16 cellular contexts compared by ENCODE assay signal in the genomic region with DNA sequence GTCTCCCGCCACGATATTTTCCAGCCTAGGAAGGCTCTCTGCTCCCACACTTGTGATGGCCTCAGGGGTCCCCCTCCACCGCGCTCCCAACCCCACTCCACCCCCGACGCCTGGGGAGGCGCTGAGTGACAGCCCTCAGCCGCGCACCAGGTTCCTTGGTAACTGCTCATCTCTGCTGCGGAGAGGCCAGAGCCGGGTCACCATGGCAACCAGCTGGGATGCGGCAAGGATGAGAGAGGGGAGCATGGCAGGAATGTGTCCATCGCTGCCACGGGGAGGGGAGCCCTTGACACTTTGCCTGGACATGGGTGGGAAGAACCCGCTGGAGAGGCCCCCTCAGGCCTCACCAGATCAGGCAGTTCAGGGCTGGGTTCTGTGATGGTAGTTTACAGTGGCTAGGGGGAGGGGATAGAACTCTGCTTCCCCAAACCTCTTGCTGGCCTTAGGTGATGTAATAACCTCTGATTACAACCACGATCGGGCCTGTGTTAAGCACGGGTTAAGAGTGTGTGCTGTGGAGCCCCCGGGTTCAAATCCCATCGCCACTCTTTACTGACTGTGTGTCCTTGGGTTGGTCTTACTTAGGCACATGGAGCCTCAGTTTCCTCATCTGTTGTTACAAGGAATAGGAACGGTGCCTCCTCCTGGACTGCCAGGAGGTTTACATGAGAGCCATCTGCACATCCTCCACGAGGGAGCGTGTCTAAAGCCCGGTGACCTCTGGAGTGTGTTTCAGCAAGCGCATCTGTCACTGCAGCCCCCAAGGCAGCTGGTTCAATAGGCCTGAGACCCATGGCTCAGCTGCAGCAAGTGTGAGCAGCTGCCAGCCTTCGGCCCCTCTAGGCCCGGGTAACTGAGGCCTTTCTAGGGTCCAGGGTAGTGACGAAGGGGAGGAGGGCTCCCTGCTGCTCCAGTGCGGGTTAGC. TPM values are rescaled to one million over a fixed set of nuclear protein-coding genes. Genes with fewer than 3 reads are reported as not detected.
A peak's percentile ranks its signal among the peaks of the same experiment; 100 is the strongest.
DNase-seq lines count a peak whose midpoint lies in the region; ATAC-seq, FAIRE-seq and TF ChIP-seq lines count a peak whose summit lies in the region.
"Had no signal": no experiment of that assay in that cellular context is flagged by ENCODE, and none has a peak within 500 bp of the region (broad histone marks: within the 10 kb centered on the region; RNA-seq: fewer than 3 reads in every experiment).

No MANE protein-coding gene starts in this region.

- H3K9ac ChIP-seq in K562 (ENCODE audit: insufficient read depth in 1 of 2, low read depth in 2 of 2, low read length in 2 of 2) (peak overlapping the region in 1 of 2 experiments; percentile 70; a peak in 2 of 4 replicates), neural progenitor cell (no peak overlapping the region)

- H3K27me3 ChIP-seq in K562 (ENCODE audit: control insufficient read depth in 2 of 2, insufficient read depth in 2 of 2, low read length in 2 of 2) (peaks cover 13 to 45% of the 10 kb centered on the region in 2 experiments; a peak in 4 of 5 replicates), neural progenitor cell (peaks cover under 1% of the 10 kb centered on the region)
- H3K27me3 ChIP-seq in CD4-positive, alpha-beta memory T cell (ENCODE audit: insufficient read depth, low read length) = peaks cover 7% of the 10 kb centered on the region

- peaks cover 5 to 36% of the 10 kb centered on the region in 2 experiments; a peak in 3 of 5 replicates for H3K4me1 ChIP-seq in K562 (replicated peaks in 1 of 2; ENCODE audit: control insufficient read depth in 2 of 2, insufficient read depth in 2 of 2, low read length in 2 of 2)
- H3K4me1 ChIP-seq in neural progenitor cell = no peaks in the 10 kb centered on the region
- H3K4me1 ChIP-seq in CD4-positive, alpha-beta memory T cell (ENCODE audit: insufficient read depth, low read length) = no peaks in the 10 kb centered on the region
- H3K4me1 ChIP-seq: tibial nerve had no signal

- no peak for TF ChIP-seq POLR2A in K562 (conservative IDR thresholded peaks at IDR 0.05)

- peaks cover 6% of the 10 kb centered on the region for H3K27me3 Mint-ChIP-seq in neural progenitor cell (ENCODE audit: insufficient read depth, low read depth)
- peaks cover 7 to 12% of the 10 kb centered on the region in 2 donors for H3K27me3 Mint-ChIP-seq in CD4-positive, alpha-beta memory T cell

- H3K27ac Mint-ChIP-seq in neural progenitor cell = no peak overlapping the region
- H3K27ac Mint-ChIP-seq in CD4-positive, alpha-beta memory T cell = no peak overlapping the region
- H3K27ac Mint-ChIP-seq: effector memory CD8-positive, alpha-beta T cell; mesothelial cell of epicardium had no signal

- ATAC-seq in K562 = peak; percentile 66
- ATAC-seq: effector memory CD8-positive, alpha-beta T cell had no signal

- no peak for TF ChIP-seq RAD21 in K562 (CRISPR knock-in tag; conservative IDR thresholded peaks at IDR 0.05 in 1 of 2, IDR thresholded peaks at IDR 0.05 in 1 of 2)

- no peak for FAIRE-seq in K562 (lab: Jason Lieb, UNC)
- FAIRE-seq: GM18507 had no signal

- H3K4me3 ChIP-seq in K562 = no peak overlapping the region
- H3K4me3 ChIP-seq in neural progenitor cell = no peak overlapping the region
- H3K4me3 ChIP-seq in CD4-positive, alpha-beta memory T cell (ENCODE audit: low read length in 2 of 2) = no peak overlapping the region
- H3K4me3 ChIP-seq: tibial nerve had no signal

- intact Hi-C loops in K562 (cut with micrococcal nuclease) = no loop called here
- intact Hi-C loops in CD4-positive, alpha-beta memory T cell (cut with micrococcal nuclease) = no loop called here

- H3K79me2 ChIP-seq in K562 (ENCODE audit: control insufficient read depth, insufficient read depth, low read length) (no peaks in the 10 kb centered on the region), neural progenitor cell (ENCODE audit: low read depth) (no peaks in the 10 kb centered on the region)

- H3K36me3 ChIP-seq in K562 (ENCODE audit: control insufficient read depth, insufficient read depth, low read length) = no peaks in the 10 kb centered on the region
- H3K36me3 ChIP-seq in neural progenitor cell = no peaks in the 10 kb centered on the region
- no peaks in the 10 kb centered on the region for H3K36me3 ChIP-seq in CD4-positive, alpha-beta memory T cell (ENCODE audit: insufficient read depth, low read length)
- H3K36me3 ChIP-seq: tibial nerve had no signal

- in situ Hi-C loops in K562 (cut with MboI) = no loop called here

- peaks cover 4% of the 10 kb centered on the region for H4K20me1 ChIP-seq in K562 (replicated peaks; ENCODE audit: control insufficient read depth, insufficient read depth, low read length)
- no peaks in the 10 kb centered on the region for H4K20me1 ChIP-seq in neural progenitor cell (ENCODE audit: low read depth)

- POLR2A ChIA-PET in K562 (lab: Yijun Ruan, JAX) = interaction anchor here (0.7 kb wide), 1 partner anchor 579 kb away, joined by 3 read pairs; no protein-coding TSS in a partner anchor
- POLR2A ChIA-PET in CD4-positive, alpha-beta memory T cell (lab: Charles Lee; ENCODE audit: partially characterized antibody) = no interaction called here

- H3K9me1 ChIP-seq in K562 (ENCODE audit: control insufficient read depth, insufficient read depth, low read length) = peaks cover 2% of the 10 kb centered on the region

- TF ChIP-seq EP300 in K562 (IDR thresholded peaks at IDR 0.05; ENCODE audit: low read length) = no peak

- no peaks in the 10 kb centered on the region for H3K9me3 Mint-ChIP-seq in neural progenitor cell
- no peaks in the 10 kb centered on the region for H3K9me3 Mint-ChIP-seq in CD4-positive, alpha-beta memory T cell
- H3K9me3 Mint-ChIP-seq: effector memory CD8-positive, alpha-beta T cell; mesothelial cell of epicardium had no signal

- H3K4me2 ChIP-seq in K562 (ENCODE audit: insufficient read depth, low read length) (no peak overlapping the region), neural progenitor cell (no peak overlapping the region)

- BruUV-seq in K562 (replicated peaks; lab: Mats Ljungman, UMichigan) = no TSS peak

- H3K4me3 Mint-ChIP-seq in neural progenitor cell = peak overlapping the region; percentile 59
- no peak overlapping the region for H3K4me3 Mint-ChIP-seq in CD4-positive, alpha-beta memory T cell
- H3K4me3 Mint-ChIP-seq: effector memory CD8-positive, alpha-beta T cell; mesothelial cell of epicardium had no signal

- CTCF ChIA-PET in K562 (lab: Yijun Ruan, JAX; ENCODE audit: low intra/inter-chr PET ratio) = no interaction called here
- CTCF ChIA-PET in CD4-positive, alpha-beta memory T cell (lab: Charles Lee; ENCODE audit: partially characterized antibody) = no interaction called here

- 13% methylated on average over 29 of the region's 29 CpGs for WGBS in K562 (ENCODE audit: insufficient coverage, low coverage, missing lambda C conversion rate)

- H3K9me3 ChIP-seq in K562 (replicated peaks; ENCODE audit: control insufficient read depth, insufficient read depth, low read depth, low read length) (no peaks in the 10 kb centered on the region; the same call in 1 of the 2 replicates), neural progenitor cell (ENCODE audit: low read depth) (no peaks in the 10 kb centered on the region)
- H3K9me3 ChIP-seq in CD4-positive, alpha-beta memory T cell (ENCODE audit: control insufficient read depth in 1 of 2, low read length in 2 of 2) = no peaks in the 10 kb centered on the region
- H3K9me3 ChIP-seq: tibial nerve had no signal

- peaks cover 1% of the 10 kb centered on the region for H3F3A ChIP-seq in neural progenitor cell (ENCODE audit: low read depth)

- H3K27ac ChIP-seq in K562 (ENCODE audit: extremely low read depth, low read depth, low read length) = no peak overlapping the region
- H3K27ac ChIP-seq in neural progenitor cell = no peak overlapping the region
- H3K27ac ChIP-seq in CD4-positive, alpha-beta memory T cell (ENCODE audit: low read depth, low read length) = no peak overlapping the region
- H3K27ac ChIP-seq: tibial nerve had no signal

- H3K4me1 Mint-ChIP-seq in neural progenitor cell = peaks cover 31% of the 10 kb centered on the region
- peaks cover 0 to 5% (median 2%) of the 10 kb centered on the region in 4 donors for H3K4me1 Mint-ChIP-seq in CD4-positive, alpha-beta memory T cell
- H3K4me1 Mint-ChIP-seq: mesothelial cell of epicardium had no signal

- TF ChIP-seq CTCF in K562 (IDR thresholded peaks at IDR 0.05 in 2 of 3, conservative IDR thresholded peaks at IDR 0.05 in 1 of 3; ENCODE audit: insufficient read depth in 2 of 3, low read depth in 1 of 3, low read length in 3 of 3) (peak in 2 of 3 experiments; percentile 28 to 54; a peak in 1 of 6 replicates), neural progenitor cell (IDR thresholded peaks at IDR 0.05) (no peak)

- H2AFZ ChIP-seq in K562 (ENCODE audit: low read depth, low read length) (peak overlapping the region; percentile 14; the same call in 1 of the 2 replicates), neural progenitor cell (replicated peaks) (no peak overlapping the region)

- DNase-seq in NCI-H2171 treated with DMSO at 0.1 percent for 48 hours (lab: John Stamatoyannopoulos, UW) (peak; percentile 38), NCI-H2171 (lab: John Stamatoyannopoulos, UW) (no peak), NCI-H524 treated with DMSO at 0.1 percent for 48 hours (lab: John Stamatoyannopoulos, UW) (peak; percentile 68), K562 (ENCODE audit: extremely low read depth in 1 of 4, low spot score in 3 of 4) (peak; percentile 48 to 55 (median 53)), neural progenitor cell (ENCODE audit: low spot score) (peak; percentile 53), NCI-H2196 (lab: John Stamatoyannopoulos, UW; ENCODE audit: unreplicated experiment) (no peak)
- DNase-seq in activated CD4-positive, alpha-beta T cell treated with anti-CD3 and anti-CD28 coated beads for 1 hour = no peak
- no peak for DNase-seq in CD4-positive, alpha-beta memory T cell
- DNase-seq: effector memory CD8-positive, alpha-beta T cell; hippocampal formation; NK-92 treated with Interleukin-12 subunit alpha and Interleukin-12 subunit beta, amount 100 ng/mL, for 24 hours had no signal

- no peaks in the 10 kb centered on the region for H3K36me3 Mint-ChIP-seq in neural progenitor cell
- H3K36me3 Mint-ChIP-seq in CD4-positive, alpha-beta memory T cell = no peaks in the 10 kb centered on the region
- H3K36me3 Mint-ChIP-seq: mesothelial cell of epicardium had no signal

RNA-seq across cellular contexts. Expression of gene KIF17, which starts 6.3 kb away (rescaled TPM):
- total RNA-seq in K562 (2011; cell fraction: chromatin; rRNA removed; ENCODE audit: low replicate concordance) = 0.69 TPM in 1 of 2 replicates, not detected in the other
- total RNA-seq in K562 (2011; cell fraction: nucleolus; rRNA removed) = 0.50 and 0.66 TPM in 2 replicates
- 0.22 TPM in 1 of 2 replicates, not detected in the other for total RNA-seq in K562 (2011; cell fraction: nucleoplasm; rRNA removed)
- total RNA-seq in K562 (2014; rRNA removed) (0.12 TPM in 1 of 2 replicates, not detected in the other), K562 (2014; rRNA removed; fragmentation: Illumina TruSeq; extraction: Trizol) (not detected in 2 replicates), K562 (2015; rRNA removed; fragmentation: Illumina TruSeq; extraction: Trizol) (not detected in 2 replicates), K562 (2021) (0.11 and 0.47 TPM in 2 replicates), neural progenitor cell (ENCODE audit: low replicate concordance) (2.2 and 4.0 TPM in 2 replicates)
- polyA plus RNA-seq in K562 (2011; rRNA removed) (0.08 and 0.10 TPM in 2 replicates), K562 (2014; fragmentation: Illumina TruSeq; extraction: Trizol) (0.04 TPM in 1 of 2 replicates, not detected in the other), K562 (2014; fragmentation: Nextera tagmentation; extraction: Ambion mirVana) (under 1 TPM in 1 of 2 experiments, not detected in 1; 0.04 TPM), K562 (2014; rRNA removed) (0.27 TPM in 1 of 2 replicates, not detected in the other)
- 0.06 and 0.31 TPM in 2 replicates for polyA plus RNA-seq in K562 (2011; cell fraction: cytosol; rRNA removed)
- 0.17 and 0.50 TPM in 2 replicates for polyA plus RNA-seq in K562 (2011; cell fraction: nucleus; rRNA removed)
- polyA plus RNA-seq in K562 (2012) = 0.10 and 0.28 TPM in 2 replicates
- 0.36 and 0.46 TPM in 2 replicates for polyA minus RNA-seq in K562 (2011; rRNA and poly(A)+ RNA removed)
- polyA minus RNA-seq in K562 (2011; cell fraction: cytosol; rRNA and poly(A)+ RNA removed) = 0.29 TPM in 1 of 2 replicates, not detected in the other
- polyA minus RNA-seq in K562 (2011; cell fraction: nucleus; rRNA and poly(A)+ RNA removed) = 0.11 and 0.27 TPM in 2 replicates
- not detected for total RNA-seq in CD4-positive, alpha-beta memory T cell
- not detected for polyA plus RNA-seq in CD4-positive, alpha-beta memory T cell
- total RNA-seq: T-helper 2 cell treated with Interferon-gamma antibody and Interleukin-4, amounts not matched to agents 100 ng/mL and 5 ng/mL, for 36 hours had no signal

RNA-seq across cellular contexts. Expression of gene SH2D5, which starts 21.0 kb away (rescaled TPM):
- 0.25 TPM in 1 of 2 replicates, not detected in the other for total RNA-seq in K562 (2011; cell fraction: chromatin; rRNA removed; ENCODE audit: low replicate concordance)
- total RNA-seq in K562 (2011; cell fraction: nucleolus; rRNA removed) = 0.17 and 0.26 TPM in 2 replicates
- 0.22 TPM in 1 of 2 replicates, not detected in the other for total RNA-seq in K562 (2011; cell fraction: nucleoplasm; rRNA removed)
- not detected in 2 replicates for total RNA-seq in K562 (2014; rRNA removed)
- total RNA-seq in K562 (2014; rRNA removed; fragmentation: Illumina TruSeq; extraction: Trizol) = not detected in 2 replicates
- 0.04 TPM in 1 of 2 replicates, not detected in the other for total RNA-seq in K562 (2015; rRNA removed; fragmentation: Illumina TruSeq; extraction: Trizol)
- 0.11 TPM in 1 of 2 replicates, not detected in the other for total RNA-seq in K562 (2021)
- 0.03 and 0.06 TPM in 2 replicates for polyA plus RNA-seq in K562 (2011; rRNA removed)
- 0.03 TPM in 1 of 2 replicates, not detected in the other for polyA plus RNA-seq in K562 (2011; cell fraction: cytosol; rRNA removed)
- polyA plus RNA-seq in K562 (2011; cell fraction: nucleus; rRNA removed) = 0.13 and 0.15 TPM in 2 replicates
- polyA plus RNA-seq in K562 (2012) = not detected in 2 replicates
- polyA plus RNA-seq in K562 (2014; fragmentation: Illumina TruSeq; extraction: Trizol) = 0.10 TPM in 1 of 2 replicates, not detected in the other
- not detected for polyA plus RNA-seq in K562 (2014; fragmentation: Nextera tagmentation; extraction: Ambion mirVana)
- polyA plus RNA-seq in K562 (2014; rRNA removed) = not detected in 2 replicates
- not detected in 2 replicates for polyA minus RNA-seq in K562 (2011; rRNA and poly(A)+ RNA removed)
- polyA minus RNA-seq in K562 (2011; cell fraction: cytosol; rRNA and poly(A)+ RNA removed) = not detected in 2 replicates
- polyA minus RNA-seq in K562 (2011; cell fraction: nucleus; rRNA and poly(A)+ RNA removed) = 0.13 TPM in 1 of 2 replicates, not detected in the other
- total RNA-seq in neural progenitor cell (ENCODE audit: low replicate concordance) = 5.1 and 7.7 TPM in 2 replicates
- under 1 TPM in 1 of 2 experiments, not detected in 1; 0.38 TPM for total RNA-seq in CD4-positive, alpha-beta memory T cell
- not detected for polyA plus RNA-seq in CD4-positive, alpha-beta memory T cell
- total RNA-seq: sciatic nerve, tibial nerve had no signal

RNA-seq across cellular contexts. Expression of gene DDOST, which starts 50.4 kb away (rescaled TPM):
- 175 and 296 TPM in 2 replicates for total RNA-seq in K562 (2011; cell fraction: chromatin; rRNA removed; ENCODE audit: low replicate concordance)
- 446 and 467 TPM in 2 replicates for total RNA-seq in K562 (2011; cell fraction: nucleolus; rRNA removed)
- 312 and 382 TPM in 2 replicates for total RNA-seq in K562 (2011; cell fraction: nucleoplasm; rRNA removed)
- total RNA-seq in K562 (2014; rRNA removed) (209 and 254 TPM in 2 replicates), K562 (2014; rRNA removed; fragmentation: Illumina TruSeq; extraction: Trizol) (148 and 173 TPM in 2 replicates), K562 (2015; rRNA removed; fragmentation: Illumina TruSeq; extraction: Trizol) (240 and 241 TPM in 2 replicates), K562 (2021) (204 and 214 TPM in 2 replicates), neural progenitor cell (ENCODE audit: low replicate concordance) (151 and 234 TPM in 2 replicates)
- polyA plus RNA-seq in K562 (2011; rRNA removed) (260 and 287 TPM in 2 replicates), K562 (2014; fragmentation: Illumina TruSeq; extraction: Trizol) (255 and 267 TPM in 2 replicates), K562 (2014; fragmentation: Nextera tagmentation; extraction: Ambion mirVana) (100 to 1,000 TPM; 185 to 306 TPM), K562 (2014; rRNA removed) (222 and 268 TPM in 2 replicates)
- polyA plus RNA-seq in K562 (2011; cell fraction: cytosol; rRNA removed) = 342 and 406 TPM in 2 replicates
- 69.7 and 99.0 TPM in 2 replicates for polyA plus RNA-seq in K562 (2011; cell fraction: nucleus; rRNA removed)
- 227 and 356 TPM in 2 replicates for polyA plus RNA-seq in K562 (2012)
- 217 and 219 TPM in 2 replicates for polyA minus RNA-seq in K562 (2011; rRNA and poly(A)+ RNA removed)
- 93.0 and 124 TPM in 2 replicates for polyA minus RNA-seq in K562 (2011; cell fraction: cytosol; rRNA and poly(A)+ RNA removed)
- 35.7 and 64.2 TPM in 2 replicates for polyA minus RNA-seq in K562 (2011; cell fraction: nucleus; rRNA and poly(A)+ RNA removed)
- total RNA-seq in CD4-positive, alpha-beta memory T cell = 100 to 1,000 TPM; 133 to 134 TPM
- 100 to 1,000 TPM; 235 to 405 TPM for polyA plus RNA-seq in CD4-positive, alpha-beta memory T cell

Comparison
In these comparisons a context has a peak if more than half of its experiments do, and no peak if none do; other contexts are left out.
1. DNase-seq: peak in NCI-H2171 treated with DMSO at 0.1 percent for 48 hours (single experiment), NCI-H524 treated with DMSO at 0.1 percent for 48 hours (single experiment), K562 (4 of 4) and neural progenitor cell (single experiment); none in NCI-H2171 (single experiment), NCI-H2196 (single experiment), activated CD4-positive, alpha-beta T cell treated with anti-CD3 and anti-CD28 coated beads for 1 hour (single experiment) and CD4-positive, alpha-beta memory T cell (0 of 5).